ENCODE assay signal across 8 cellular contexts in the genomic region with DNA sequence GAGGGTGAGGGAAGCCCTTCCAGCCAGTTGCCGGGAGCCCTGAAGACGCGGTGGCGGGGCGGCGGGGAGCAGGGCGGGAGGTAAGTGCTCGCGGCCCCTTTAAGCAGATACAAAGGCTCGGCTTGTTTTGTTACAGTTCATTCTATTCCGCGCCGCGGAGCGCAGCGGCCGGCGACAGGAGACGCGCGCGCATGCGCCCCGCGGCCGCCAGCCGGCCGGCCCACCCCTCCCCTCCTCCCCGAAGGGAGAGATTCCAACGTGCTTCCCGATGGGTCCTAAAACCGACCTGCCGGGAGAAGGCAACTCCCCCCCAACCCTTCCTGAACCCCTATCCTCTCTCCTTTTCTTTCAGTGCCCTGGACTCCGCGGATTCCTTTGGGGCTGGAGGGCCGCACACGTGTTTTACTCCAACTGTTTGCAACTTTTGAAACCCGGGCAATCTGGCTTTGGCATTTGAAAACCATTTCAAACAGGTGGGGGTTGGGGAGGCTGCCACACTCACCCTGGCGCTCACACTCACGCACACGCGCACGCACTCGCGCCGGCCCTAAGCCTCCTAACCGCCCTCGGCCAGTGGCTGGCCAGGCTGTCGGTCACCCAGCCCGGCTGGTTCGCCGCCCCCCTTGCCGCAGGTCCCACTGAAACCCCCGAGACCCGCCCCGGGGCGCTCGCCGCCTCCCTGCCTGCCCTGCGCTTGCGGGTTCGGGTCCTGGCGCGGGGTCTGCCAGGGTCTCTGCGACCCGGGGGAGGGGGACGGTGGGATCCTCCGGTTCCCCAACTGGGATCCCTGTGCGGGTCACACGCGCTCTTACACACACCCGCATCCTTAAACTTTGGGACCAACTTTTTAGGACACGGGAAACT. TPM values are rescaled to one million over a fixed set of nuclear protein-coding genes. Genes with fewer than 3 reads are reported as not detected.
DNase-seq lines count a peak whose midpoint lies in the region; ATAC-seq and TF ChIP-seq lines count a peak whose summit lies in the region.

A gene (minus strand): TSS at position 193 of the 864 bp plus-strand sequence. CDS start 610 bp downstream, outside the sequence.

- DNase-seq in EH (ENCODE audit: low read depth) (peak; percentile 97), OCI-LY7 (ENCODE audit: low spot score) (peak; percentile 81), astrocyte of the cerebellum (ENCODE audit: low read depth) (peak; percentile 84), right cardiac atrium (peak; percentile 90 to 96 (median 95)), posterior vena cava (ENCODE audit: low spot score) (peak; percentile 95), AML-193 (lab: John Stamatoyannopoulos, UW) (no peak)

- peak within 1 kb of the TSS; percentile 57 for H3K4me2 ChIP-seq in OCI-LY7 (ENCODE audit: low read length)

- CTCF ChIA-PET in OCI-LY7 (lab: Charles Lee; ENCODE audit: unreplicated experiment): no interaction called here

- TF ChIP-seq CTCF in OCI-LY7 (conservative IDR thresholded peaks at IDR 0.05; ENCODE audit: low read length) (no peak), astrocyte of the cerebellum (IDR thresholded peaks at IDR 0.05; ENCODE audit: low read depth, low read length, missing control alignments) (no peak)

- H3K4me3 ChIP-seq in HUES6 (ENCODE audit: low read depth, low read length): peak within 1 kb of the TSS; percentile 92
- peak within 1 kb of the TSS; percentile 70 for H3K4me3 ChIP-seq in OCI-LY7 (ENCODE audit: low read depth, low read length, poor library complexity, severe bottlenecking)
- H3K4me3 ChIP-seq in astrocyte of the cerebellum (ENCODE audit: low read depth, low read length): peak within 1 kb of the TSS; percentile 63
- H3K4me3 ChIP-seq in right cardiac atrium (ENCODE audit: low read length): peak within 1 kb of the TSS; percentile 79

- intact Hi-C loops in OCI-LY7 (cut with micrococcal nuclease; ENCODE audit: unreplicated experiment) (no loop called here), right cardiac atrium (cut with DNase I) (loop anchor here in 3 of 4 donors (5.0 to 10.0 kb wide), 8 partner anchors 74 to 254 kb away; no protein-coding TSS in a partner anchor), posterior vena cava (cut with DNase I) (loop anchor here in 1 of 2 donors (5.0 to 10.0 kb wide), 2 partner anchors 78 to 254 kb away; no protein-coding TSS in a partner anchor)

- POLR2A ChIA-PET in OCI-LY7 (lab: Charles Lee): no interaction called here

- no TSS peak for BruUV-seq in OCI-LY7 (replicated peaks; lab: Mats Ljungman, UMichigan)

- H3K9me3 ChIP-seq in HUES6 (ENCODE audit: control insufficient read depth, insufficient read depth, low read depth, low read length) (no peaks in the 10 kb centered on the region), OCI-LY7 (ENCODE audit: low read length) (no peaks in the 10 kb centered on the region), right cardiac atrium (ENCODE audit: control insufficient read depth, low read length) (no peaks in the 10 kb centered on the region)

- H3K9me2 ChIP-seq in OCI-LY7 (ENCODE audit: insufficient read depth, low read length): no peaks in the 10 kb centered on the region

- H3K27ac ChIP-seq in HUES6 (ENCODE audit: low read depth, low read length) (peak within 1 kb of the TSS; percentile 75; the same call in 1 of the 2 replicates), OCI-LY7 (ENCODE audit: low read depth, low read length, poor library complexity, severe bottlenecking) (peak within 1 kb of the TSS; percentile 6), right cardiac atrium (ENCODE audit: low read length) (peak within 1 kb of the TSS; percentile 92)

- H3K4me1 ChIP-seq in HUES6 (ENCODE audit: control insufficient read depth, insufficient read depth, low read length): peaks cover 19% of the 10 kb centered on the region
- H3K4me1 ChIP-seq in OCI-LY7 (ENCODE audit: insufficient read depth, low read length, poor library complexity, severe bottlenecking): peaks cover 3% of the 10 kb centered on the region
- H3K4me1 ChIP-seq in right cardiac atrium (ENCODE audit: control insufficient read depth, insufficient read depth, low read length): peaks cover 4% of the 10 kb centered on the region

- H3K36me3 ChIP-seq in HUES6 (ENCODE audit: control insufficient read depth, insufficient read depth, low read length) (no peaks in the 10 kb centered on the region), OCI-LY7 (ENCODE audit: insufficient read depth, low read length) (no peaks in the 10 kb centered on the region)

- WGBS in right cardiac atrium: under 1% methylated on average over 73 of the region's 73 CpGs

- in situ Hi-C loops in astrocyte of the cerebellum (cut with HindIII; ENCODE audit: low sequenced_read_pairs): no loop called here

- H4K20me1 ChIP-seq in OCI-LY7 (ENCODE audit: insufficient read depth, low read length): no peaks in the 10 kb centered on the region

- H3K79me2 ChIP-seq in OCI-LY7 (ENCODE audit: insufficient read depth, low read depth, low read length): no peaks in the 10 kb centered on the region

- H3K9ac ChIP-seq in HUES6 (ENCODE audit: low read length): peak within 1 kb of the TSS; percentile 85

- ATAC-seq in GM21619 (IDR thresholded peaks at IDR 0.05; ENCODE audit: unreplicated experiment) (peak; percentile 60), right cardiac atrium (peak; percentile 93 to 94)

- H3K27me3 ChIP-seq in HUES6 (ENCODE audit: control insufficient read depth, insufficient read depth, low read length): no peaks in the 10 kb centered on the region
- no peaks in the 10 kb centered on the region for H3K27me3 ChIP-seq in right cardiac atrium (ENCODE audit: control insufficient read depth, insufficient read depth)

- H2AFZ ChIP-seq in OCI-LY7 (ENCODE audit: low read length): peak within 1 kb of the TSS; percentile 75; the same call in 1 of the 2 replicates

RNA-seq across cellular contexts. Expression of the gene that starts here (rescaled TPM):
- 2.5 and 2.9 TPM in 2 replicates for total RNA-seq in OCI-LY7 (2014; rRNA removed; shearing (Covaris generic))
- total RNA-seq in OCI-LY7 (2022) (0.63 and 1.0 TPM in 2 replicates), right cardiac atrium (10 to 100 TPM; 32.7 to 38.3 (median 34.4) TPM), posterior vena cava (10 to 100 TPM; 27.9 to 31.5 TPM)
- polyA plus RNA-seq in right cardiac atrium: 15.8 TPM

Comparison
In these comparisons a context has a peak if more than half of its experiments do, and no peak if none do; other contexts are left out.
1. RNA of the gene that starts here (total RNA-seq): 32.7 to 38.3 TPM in right cardiac atrium and 27.9 to 31.5 TPM in posterior vena cava; 0.63 to 2.9 TPM in OCI-LY7; every median in the first group is over 4 times any median in the second.
2. DNase-seq: peak in EH (single experiment), OCI-LY7 (single experiment), astrocyte of the cerebellum (single experiment), right cardiac atrium (3 of 3) and posterior vena cava (single experiment); none in AML-193 (0 of 2).
3. H3K27ac ChIP-seq: peak in every context shown above with its lines; median percentile 92 in right cardiac atrium; 75 in HUES6; 6 in OCI-LY7.
4. Peak in every context shown above with its lines, with median percentiles within 50 percentile points of each other: H3K4me3 ChIP-seq.